Comparison of ENCODE assay signal across 14 cellular contexts in genomic region chr1:183822081-183822611, GRCh38. TPM values are rescaled to one million over a fixed set of nuclear protein-coding genes. Genes with fewer than 3 reads are reported as not detected.
DNase-seq lines count a peak whose midpoint lies in the region; ATAC-seq, FAIRE-seq and TF ChIP-seq lines count a peak whose summit lies in the region.
"Had no signal": no experiment of that assay in that cellular context is flagged by ENCODE, and none has a peak within 500 bp of the region (broad histone marks: within the 10 kb centered on the region; RNA-seq: fewer than 3 reads in every experiment).

No MANE protein-coding gene starts in this region.

- H3K27ac ChIP-seq in A549, result no peak overlapping the region
- H3K27ac ChIP-seq in SK-N-MC, result peak overlapping the region; percentile 7; the same call in 1 of the 2 replicates
- peak overlapping the region in 1 of 2 donors; percentile 67 for H3K27ac ChIP-seq in ovary
- H3K27ac ChIP-seq: thyroid gland, VCaP had no signal

- ATAC-seq in A549 (no peak), HG03520 (IDR thresholded peaks at IDR 0.05; ENCODE audit: unreplicated experiment) (no peak)
- ATAC-seq: K562 had no signal

- FAIRE-seq in A549 (lab: Jason Lieb, UNC), result no peak
- FAIRE-seq: colon, H54, K562 had no signal

- no peak overlapping the region for H3K9ac ChIP-seq in SK-N-MC (ENCODE audit: insufficient read length)

- intact Hi-C loops in ovary (cut with DNase I), result no loop called here

- no peaks in the 10 kb centered on the region for H3K27me3 ChIP-seq in ovary
- H3K27me3 ChIP-seq: thyroid gland had no signal

- TF ChIP-seq EP300 in A549 (IDR thresholded peaks at IDR 0.05), result no peak
- no peak for TF ChIP-seq EP300 in ovary (IDR thresholded peaks at IDR 0.05)

- POLR2A ChIA-PET in A549 (lab: Yijun Ruan, JAX), result no interaction called here

- H3K4me2 ChIP-seq in A549, result peak overlapping the region; percentile 9; the same call in 2 of the 3 replicates

- TF ChIP-seq POLR2A in A549 (IDR thresholded peaks at IDR 0.05; ENCODE audit: low read length), result no peak
- TF ChIP-seq POLR2A in ovary (IDR thresholded peaks at IDR 0.05), result no peak

- TF ChIP-seq CTCF in A549 (IDR thresholded peaks at IDR 0.05), result no peak
- TF ChIP-seq CTCF in ovary (IDR thresholded peaks at IDR 0.05), result no peak

- H3K36me3 ChIP-seq in SK-N-MC (ENCODE audit: insufficient read depth, low read length) (peaks cover 11% of the 10 kb centered on the region), ovary (no peaks in the 10 kb centered on the region)
- H3K36me3 ChIP-seq: thyroid gland had no signal

- TF ChIP-seq RAD21 in A549 (conservative IDR thresholded peaks at IDR 0.05 in 1 of 2, IDR thresholded peaks at IDR 0.05 in 1 of 2), result no peak

- no peak overlapping the region for H3K4me3 ChIP-seq in A549
- H3K4me3 ChIP-seq in SK-N-MC, result no peak overlapping the region
- no peak overlapping the region for H3K4me3 ChIP-seq in ovary
- H3K4me3 ChIP-seq: K562, thyroid gland had no signal

- 87% methylated on average over 3 of the region's 3 CpGs for WGBS in A549 (ENCODE audit: missing lambda C conversion rate)
- WGBS in ovary, 3 donors, result 12 to 13% (median 12%) methylated on average over 3 of the region's 3 CpGs

- peaks cover 16% of the 10 kb centered on the region; the same call in 2 of the 3 replicates for H3K4me1 ChIP-seq in A549
- H3K4me1 ChIP-seq in ovary (ENCODE audit: insufficient read depth), result peaks cover 24% of the 10 kb centered on the region

- H3K9me3 ChIP-seq in A549 (no peaks in the 10 kb centered on the region), SK-N-MC (ENCODE audit: low read depth, low read length) (no peaks in the 10 kb centered on the region), ovary (no peaks in the 10 kb centered on the region)
- H3K9me3 ChIP-seq: thyroid gland had no signal

- DNase-seq in A549 (ENCODE audit: low read depth in 1 of 2, low spot score in 1 of 2) (no peak), SK-N-MC (ENCODE audit: low read depth, low spot score) (no peak), fibroblast of gingiva (ENCODE audit: low read depth) (peak; percentile 68), ovary (peak; percentile 41 to 73 (median 64)), NCI-H2029 (lab: John Stamatoyannopoulos, UW) (no peak), SHP77 treated with DMSO at 0.1 percent for 48 hours (lab: John Stamatoyannopoulos, UW) (no peak), AG08396 (ENCODE audit: low spot score) (no peak)
- DNase-seq: RPMI8226, thyroid gland had no signal

- CTCF ChIA-PET in A549 (lab: Yijun Ruan, JAX), result no interaction called here

TF ChIP-seq in A549, 52 proteins besides CTCF, POLR2A, EP300 and RAD21:
- TF ChIP-seq TP53 (CRISPR knock-in tag; IDR thresholded peaks at IDR 0.05), result no peak
- no peak for TF ChIP-seq TFCP2L1 (CRISPR knock-in tag; IDR thresholded peaks at IDR 0.05)
TF ChIP-seq in A549: peak in this region for 0.

RNA-seq across cellular contexts. Expression of gene RGL1, which starts 17.2 kb away (rescaled TPM):
- polyA plus RNA-seq in A549 (2011; rRNA removed) (3.8 and 4.5 TPM in 2 replicates), A549 (2017; fragmentation: RNase III; extraction: RNeasy Plus Mini Kit Qiagen cat#74134 plus additional on column Dnase treatment) (0.98 to 1.5 TPM (median 1.0 TPM) in 3 replicates), ovary (10 to 100 TPM; 19.5 to 54.2 TPM)
- polyA plus RNA-seq in A549 (2012; cell fraction: cytosol; rRNA removed), result 0.78 and 1.0 TPM in 2 replicates
- 0.62 and 0.82 TPM in 2 replicates for polyA plus RNA-seq in A549 (2012; cell fraction: nucleus; rRNA removed)
- 3.5 and 4.1 TPM in 2 replicates for polyA minus RNA-seq in A549 (2011; rRNA and poly(A)+ RNA removed)
- total RNA-seq in ovary, result 10 to 100 TPM; 14.3 to 61.6 (median 25.7) TPM

Comparison
In these comparisons a context has a peak if more than half of its experiments do, and no peak if none do; other contexts are left out.
1. DNase-seq: peak in fibroblast of gingiva (single experiment) and ovary (5 of 5); none in A549 (0 of 2), SK-N-MC (single experiment), NCI-H2029 (single experiment), SHP77 treated with DMSO at 0.1 percent for 48 hours (single experiment) and AG08396 (single experiment).